ENCODE assay signal across 8 cellular contexts in genomic region chr1:226656601-226657277, GRCh38.
DNase-seq lines count a peak whose midpoint lies in the region; ATAC-seq and TF ChIP-seq lines count a peak whose summit lies in the region.

No MANE protein-coding gene starts in this region.

- H3K4me1 Mint-ChIP-seq in brain: peaks cover 86% of the 10 kb centered on the region

- TF ChIP-seq CTCF in brain (conservative IDR thresholded peaks at IDR 0.05): no peak

- H3K36me3 Mint-ChIP-seq in brain: no peaks in the 10 kb centered on the region

- peak; percentile 87 for DNase-seq in EL
- DNase-seq in NCI-H2227 treated with DMSO at 0.1 percent for 48 hours (lab: John Stamatoyannopoulos, UW): peak; percentile 41
- DNase-seq in HT-29 (ENCODE audit: low spot score): no peak
- no peak for DNase-seq in SW 1271 (lab: John Stamatoyannopoulos, UW)

- H3K9me3 ChIP-seq in muscle layer of duodenum (ENCODE audit: control insufficient read depth in 1 of 2, low read length in 2 of 2): no peaks in the 10 kb centered on the region

- peaks cover 59 to 83% of the 10 kb centered on the region in 2 donors for H3K4me1 ChIP-seq in muscle layer of duodenum (ENCODE audit: control insufficient read depth in 1 of 2, insufficient read depth in 2 of 2, low read length in 2 of 2)

- no peaks in the 10 kb centered on the region for H3K27me3 ChIP-seq in muscle layer of duodenum (ENCODE audit: low read depth, low read length)

- peaks cover 4% of the 10 kb centered on the region for H3K27me3 Mint-ChIP-seq in brain

- no peaks in the 10 kb centered on the region for H3K36me3 ChIP-seq in muscle layer of duodenum (ENCODE audit: control insufficient read depth in 1 of 2, insufficient read depth in 2 of 2, low read length in 2 of 2)

- no peak for ATAC-seq in HG03565 (IDR thresholded peaks at IDR 0.05; ENCODE audit: unreplicated experiment)
- no peak for ATAC-seq in GM21717 (IDR thresholded peaks at IDR 0.05; ENCODE audit: unreplicated experiment)

- H3K9me3 Mint-ChIP-seq in brain: no peaks in the 10 kb centered on the region

- peak overlapping the region; percentile 36 to 92 (median 91) for H3K27ac Mint-ChIP-seq in brain

- H3K27ac ChIP-seq in muscle layer of duodenum (ENCODE audit: low read length): peak overlapping the region; percentile 91

- peak overlapping the region in 1 of 2 donors; percentile 20 for H3K4me3 ChIP-seq in muscle layer of duodenum (ENCODE audit: low read depth in 1 of 2, low read length in 2 of 2)

- peak overlapping the region in 3 of 5 experiments; percentile 17 to 49 (median 36) for H3K4me3 Mint-ChIP-seq in brain

Comparison
In these comparisons a context has a peak if more than half of its experiments do, and no peak if none do; other contexts are left out.
1. DNase-seq: peak in EL (single experiment) and NCI-H2227 treated with DMSO at 0.1 percent for 48 hours (single experiment); none in HT-29 (single experiment) and SW 1271 (0 of 2).